Comparison of ENCODE assay signal across 9 cellular contexts in the genomic region with DNA sequence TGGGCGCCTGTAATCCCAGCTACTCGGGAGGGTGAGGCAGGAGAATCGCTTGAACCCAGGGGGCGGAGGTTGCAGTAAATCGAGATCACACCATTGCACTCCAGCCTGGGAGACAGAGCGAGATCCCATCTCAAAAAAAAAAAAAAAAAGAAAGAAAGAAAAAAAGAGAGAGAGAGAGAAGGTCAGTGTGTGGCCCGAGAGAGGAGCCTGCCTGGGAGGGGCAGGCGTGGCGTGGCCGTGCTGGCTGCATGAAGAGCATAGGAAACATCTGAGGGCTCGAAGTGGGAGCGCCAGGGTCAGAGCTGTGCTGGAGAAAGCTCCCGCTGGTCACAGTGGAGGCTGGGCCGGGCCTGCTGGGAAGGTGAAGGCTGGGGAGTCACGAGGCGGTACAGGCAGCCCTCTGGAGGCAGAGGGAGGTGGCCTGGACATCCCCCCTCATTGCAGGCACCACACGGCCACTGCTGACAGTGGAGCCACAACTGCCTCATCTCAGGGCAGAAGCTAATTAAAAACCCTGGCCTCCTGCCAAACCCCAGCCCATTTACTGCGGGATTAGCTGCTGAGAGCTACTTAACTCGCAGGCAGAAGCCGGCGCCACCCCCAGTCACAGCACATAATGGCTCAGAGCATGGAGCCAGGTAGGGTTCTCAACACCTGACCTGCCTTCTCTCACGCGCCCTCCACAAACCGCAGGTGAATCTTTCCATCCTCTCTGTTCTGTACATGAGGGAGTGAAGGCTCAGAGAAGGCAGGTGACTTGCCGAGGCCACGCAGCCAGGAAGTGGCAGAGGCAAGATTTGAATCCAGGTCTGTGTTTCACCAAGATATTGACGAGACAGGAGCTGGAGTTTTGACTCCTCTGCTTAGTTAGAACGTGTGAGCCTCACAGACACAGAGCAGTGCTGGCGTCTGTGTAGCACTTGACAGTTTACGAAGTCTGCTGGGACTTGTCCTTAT. TPM values are rescaled to one million over a fixed set of nuclear protein-coding genes. Genes with fewer than 3 reads are reported as not detected.
DNase-seq lines count a peak whose midpoint lies in the region; ATAC-seq, FAIRE-seq and TF ChIP-seq lines count a peak whose summit lies in the region.
"Had no signal": no experiment of that assay in that cellular context is flagged by ENCODE, and none has a peak within 500 bp of the region (broad histone marks: within the 10 kb centered on the region; RNA-seq: fewer than 3 reads in every experiment).

No MANE protein-coding gene starts in this region.

- peaks cover 0 to 14% (median 4%) of the 10 kb centered on the region in 4 donors for H3K4me1 ChIP-seq in stomach

- peak; percentile 16 to 22 for DNase-seq in Kasumi-1 (lab: John Stamatoyannopoulos, UW)
- DNase-seq in NCI-H524 (lab: John Stamatoyannopoulos, UW), result peak; percentile 99 to 100
- peak; percentile 11 for DNase-seq in epithelial cell of esophagus (ENCODE audit: low read depth)
- peak; percentile 30 for DNase-seq in stomach
- DNase-seq in cerebellar cortex (ENCODE audit: low spot score), result no peak
- DNase-seq in urothelium cell line (ENCODE audit: low spot score), result no peak

- intact Hi-C loops in stomach (cut with DNase I; ENCODE audit: low total_unique reads), result no loop called here

- no peak overlapping the region for H3K27ac ChIP-seq in stomach

- TF ChIP-seq CTCF in epithelial cell of esophagus (IDR thresholded peaks at IDR 0.05; ENCODE audit: insufficient read depth, low read depth, low read length, missing control alignments) (no peak), stomach (IDR thresholded peaks at IDR 0.05) (no peak)

- whole genome bisulfite sequencing in stomach, 5 donors, result 61 to 71% (median 64%) methylated on average over 26 to 30 of the region's 30 CpGs

- H3K4me3 ChIP-seq in epithelial cell of esophagus (ENCODE audit: low read length) (no peak overlapping the region), stomach (no peak overlapping the region)

- H3K27me3 ChIP-seq in stomach, result peaks cover 0 to 9% (median 0%) of the 10 kb centered on the region in 3 donors

- TF ChIP-seq POLR2A in stomach (IDR thresholded peaks at IDR 0.05), result no peak

- TF ChIP-seq EP300 in stomach (IDR thresholded peaks at IDR 0.05), result no peak

- no peak for FAIRE-seq in urothelium cell line (lab: Jason Lieb, UNC)
- FAIRE-seq: islet of Langerhans had no signal

- no peaks in the 10 kb centered on the region for H3K36me3 ChIP-seq in stomach

- ATAC-seq in GM21717 (IDR thresholded peaks at IDR 0.05; ENCODE audit: unreplicated experiment), result no peak

- H3K9me3 ChIP-seq in stomach, result no peaks in the 10 kb centered on the region

RNA-seq across cellular contexts. Expression of gene NFAM1, which starts 32.6 kb away (rescaled TPM):
- total RNA-seq in stomach, result 10 to 100 TPM in 1 of 5 donors, 1 to 10 TPM in 3, under 1 TPM in 1; 0.45 to 18.1 (median 2.8) TPM
- under 1 TPM; 0.15 to 0.56 (median 0.28) TPM for polyA plus RNA-seq in stomach
- total RNA-seq: NCI-H460 had no signal

Comparison
In these comparisons a context has a peak if more than half of its experiments do, and no peak if none do; other contexts are left out.
1. DNase-seq: peak in Kasumi-1 (2 of 2), NCI-H524 (2 of 2), epithelial cell of esophagus (single experiment) and stomach (single experiment); none in cerebellar cortex (single experiment) and urothelium cell line (single experiment).